8 cellular contexts compared by ENCODE assay signal in genomic region chr6:76876922-76877553, GRCh38.
DNase-seq lines count a peak whose midpoint lies in the region; ATAC-seq and TF ChIP-seq lines count a peak whose summit lies in the region.

No MANE protein-coding gene starts in this region.

- H3K27me3 Mint-ChIP-seq in chondrocyte (ENCODE audit: low read depth), result peaks cover 11% of the 10 kb centered on the region

- H3K9me3 Mint-ChIP-seq in chondrocyte (ENCODE audit: low read depth), result peaks cover 29% of the 10 kb centered on the region

- ATAC-seq in GM18870 (IDR thresholded peaks at IDR 0.05; ENCODE audit: unreplicated experiment), result no peak

- H3K27ac Mint-ChIP-seq in chondrocyte (ENCODE audit: unreplicated experiment), result no peak overlapping the region

- TF ChIP-seq CTCF in chondrocyte (IDR thresholded peaks at IDR 0.05), result peak; percentile 80

- peaks cover 4% of the 10 kb centered on the region for H3K4me1 Mint-ChIP-seq in chondrocyte (ENCODE audit: low read depth)

- H3K36me3 Mint-ChIP-seq in chondrocyte (ENCODE audit: low read depth), result peaks cover 6% of the 10 kb centered on the region

- peak overlapping the region; percentile 81 for H3K4me3 Mint-ChIP-seq in chondrocyte (ENCODE audit: unreplicated experiment)

- DNase-seq in GM04504 (ENCODE audit: low read depth) (peak; percentile 2), NCI-H2081 treated with DMSO at 0.1 percent for 48 hours (lab: John Stamatoyannopoulos, UW) (peak; percentile 29), chondrocyte (ENCODE audit: low spot score) (no peak), lung microvascular endothelial cell (ENCODE audit: low read depth in 2 of 2) (peak; percentile 47 to 76), NCI-H1436 (lab: John Stamatoyannopoulos, UW) (no peak), GM03348 (ENCODE audit: low spot score) (no peak), OCI-M2 (lab: John Stamatoyannopoulos, UW; ENCODE audit: unreplicated experiment) (no peak)

Comparison
In these comparisons a context has a peak if more than half of its experiments do, and no peak if none do; other contexts are left out.
1. DNase-seq: peak in GM04504 (single experiment), NCI-H2081 treated with DMSO at 0.1 percent for 48 hours (single experiment) and lung microvascular endothelial cell (2 of 2); none in chondrocyte (single experiment), NCI-H1436 (single experiment), GM03348 (single experiment) and OCI-M2 (single experiment).